ENCODE assay signal across 19 cellular contexts in the genomic region with DNA sequence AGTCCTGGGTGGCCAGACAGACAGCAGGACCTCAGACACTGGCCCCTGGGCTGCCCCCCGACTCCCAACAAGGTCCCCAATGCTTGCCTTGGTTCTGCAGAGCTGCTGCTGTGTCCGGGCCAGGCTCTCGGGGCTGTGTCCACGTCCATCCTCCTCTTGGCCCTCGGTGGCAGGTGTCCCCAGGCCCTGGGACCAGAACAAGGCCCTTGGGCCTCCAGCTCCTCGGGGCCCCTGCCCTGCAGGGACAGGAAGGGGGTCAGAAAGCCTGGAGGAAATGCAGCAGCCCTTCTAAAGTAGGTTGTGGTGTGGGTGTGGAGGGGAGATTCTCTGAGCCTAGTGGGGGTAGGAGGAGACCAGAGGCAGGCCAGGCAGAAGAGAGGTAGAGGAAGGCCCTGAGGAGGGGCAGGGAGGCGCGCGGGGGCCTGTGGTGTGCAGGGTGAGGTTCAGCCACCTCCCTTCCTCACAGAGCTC. TPM values are rescaled to one million over a fixed set of nuclear protein-coding genes. Genes with fewer than 3 reads are reported as not detected.
DNase-seq lines count a peak whose midpoint lies in the region; ATAC-seq and TF ChIP-seq lines count a peak whose summit lies in the region.
"Had no signal": no experiment of that assay in that cellular context is flagged by ENCODE, and none has a peak within 500 bp of the region (broad histone marks: within the 10 kb centered on the region; RNA-seq: fewer than 3 reads in every experiment).

No MANE protein-coding gene starts in this region.

- DNase-seq in activated naive CD4-positive, alpha-beta T cell treated with anti-CD3 and anti-CD28 coated beads, Interleukin-2, amount 50 U/mL, for 72 hours (ENCODE audit: low spot score in 2 of 2): peak in 1 of 2 donors; percentile 56
- no peak for DNase-seq in activated naive CD4-positive, alpha-beta T cell treated with Interleukin-2 at 50 U/mL for 16 hours
- DNase-seq in RWPE2 (ENCODE audit: low spot score): no peak
- peak; percentile 24 for DNase-seq in effector CD8-positive, alpha-beta T cell (lab: John Stamatoyannopoulos, UW)
- peak; percentile 83 for DNase-seq in spleen
- no peak for DNase-seq in occipital lobe (lab: John Stamatoyannopoulos, UW)
- no peak for DNase-seq in cerebellar cortex (ENCODE audit: low spot score)
- DNase-seq: foreskin melanocyte, GF-D8, KG1, left ventricle myocardium inferior, NCI-H1092, NCI-H2171, NCI-H748 treated with DMSO at 0.1 percent for 48 hours, PC-3 had no signal

- intact Hi-C loops in spleen (cut with DNase I; ENCODE audit: low total_unique reads): loop anchor here (10.0 kb wide), 1 partner anchor 120 kb away; the partner anchor contains the start of gene FAM234A

- TF ChIP-seq CTCF in RWPE2 (IDR thresholded peaks at IDR 0.05; ENCODE audit: poor library complexity, severe bottlenecking) (no peak), spleen (IDR thresholded peaks at IDR 0.05 in 8 of 11, conservative IDR thresholded peaks at IDR 0.05 in 3 of 11) (no peak)

- 50 to 70% (median 60%) methylated on average over 8 to 9 of the region's 9 CpGs for WGBS in spleen, 5 donors

- peaks cover 10% of the 10 kb centered on the region for H3K36me3 ChIP-seq in RWPE2 (ENCODE audit: low read depth)
- peaks cover 0 to 9% (median 0%) of the 10 kb centered on the region in 6 donors for H3K36me3 ChIP-seq in spleen
- H3K36me3 ChIP-seq: ascending aorta, left ventricle myocardium inferior, prostate gland had no signal

- H3K9me3 ChIP-seq in RWPE2 (ENCODE audit: severe bottlenecking) (no peaks in the 10 kb centered on the region), spleen (no peaks in the 10 kb centered on the region)
- H3K9me3 ChIP-seq: ascending aorta, left ventricle myocardium inferior, prostate gland had no signal

- H3K36me3 Mint-ChIP-seq in activated naive CD4-positive, alpha-beta T cell treated with anti-CD3 and anti-CD28 coated beads, Interleukin-2, amount 50 U/mL, for 72 hours: peaks cover 5 to 8% of the 10 kb centered on the region in 2 donors

- peak overlapping the region; percentile 40 to 46 for H3K27ac Mint-ChIP-seq in activated naive CD4-positive, alpha-beta T cell treated with anti-CD3 and anti-CD28 coated beads, Interleukin-2, amount 50 U/mL, for 72 hours

- TF ChIP-seq POLR2A in spleen (IDR thresholded peaks at IDR 0.05): no peak

- H3K9me3 Mint-ChIP-seq in activated naive CD4-positive, alpha-beta T cell treated with anti-CD3 and anti-CD28 coated beads, Interleukin-2, amount 50 U/mL, for 72 hours: no peaks in the 10 kb centered on the region

- H3K4me1 ChIP-seq in RWPE2 (ENCODE audit: insufficient read depth, poor library complexity, severe bottlenecking) (peaks cover 19% of the 10 kb centered on the region), spleen (peaks cover 10 to 54% (median 25%) of the 10 kb centered on the region in 6 donors)

- H3K27me3 ChIP-seq in RWPE2 (ENCODE audit: insufficient read depth, poor library complexity, severe bottlenecking): no peaks in the 10 kb centered on the region
- H3K27me3 ChIP-seq in spleen (replicated peaks in 1 of 7): no peaks in the 10 kb centered on the region
- H3K27me3 ChIP-seq: ascending aorta had no signal

- peak overlapping the region; percentile 79 for H3K27ac ChIP-seq in RWPE2 (ENCODE audit: poor library complexity, severe bottlenecking)
- H3K27ac ChIP-seq in spleen: peak overlapping the region in 4 of 8 donors; percentile 48 to 88 (median 86)
- H3K27ac ChIP-seq: ascending aorta, left ventricle myocardium inferior, prostate gland, SK-N-MC had no signal

- H3K4me3 ChIP-seq in RWPE2 (ENCODE audit: severe bottlenecking) (no peak overlapping the region), spleen (peak overlapping the region in 1 of 8 donors; percentile 2)
- H3K4me3 ChIP-seq: ascending aorta, left ventricle myocardium inferior, prostate gland, SK-N-MC had no signal

- no peak for ATAC-seq in activated naive CD4-positive, alpha-beta T cell treated with anti-CD3 and anti-CD28 coated beads, Interleukin-2, amount 50 U/mL, for 72 hours
- no peak for ATAC-seq in RWPE2 (ENCODE audit: low read depth)
- ATAC-seq in GM18511 (IDR thresholded peaks at IDR 0.05; ENCODE audit: unreplicated experiment): no peak
- ATAC-seq: PC-3 had no signal

RNA-seq across cellular contexts. Expression of gene AXIN1, which starts 2.5 kb away (rescaled TPM):
- total RNA-seq in activated naive CD4-positive, alpha-beta T cell treated with anti-CD3 and anti-CD28 coated beads, Interleukin-2, amount 50 U/mL, for 72 hours: 10 to 100 TPM; 21.4 to 22.8 TPM
- total RNA-seq in spleen: 10 to 100 TPM; 22.6 to 27.3 (median 24.8) TPM
- polyA plus RNA-seq in spleen: 10 to 100 TPM; 12.9 to 22.7 (median 13.6) TPM
- 18.7 TPM for total RNA-seq in occipital lobe

RNA-seq across cellular contexts. Expression of gene MRPL28, which starts 15.3 kb away (rescaled TPM):
- 10 to 100 TPM; 77.9 to 97.7 TPM for total RNA-seq in activated naive CD4-positive, alpha-beta T cell treated with anti-CD3 and anti-CD28 coated beads, Interleukin-2, amount 50 U/mL, for 72 hours
- total RNA-seq in spleen (10 to 100 TPM; 38.0 to 64.1 (median 48.0) TPM), occipital lobe (28.1 TPM)
- 100 to 1,000 TPM in 1 of 3 donors, 10 to 100 TPM in 2; 85.0 to 108 (median 85.7) TPM for polyA plus RNA-seq in spleen

RNA-seq across cellular contexts. Expression of gene PGAP6, which starts 26.8 kb away (rescaled TPM):
- 10 to 100 TPM; 18.5 to 46.1 TPM for total RNA-seq in activated naive CD4-positive, alpha-beta T cell treated with anti-CD3 and anti-CD28 coated beads, Interleukin-2, amount 50 U/mL, for 72 hours
- 10 to 100 TPM; 35.7 to 63.2 (median 51.0) TPM for total RNA-seq in spleen
- 10 to 100 TPM; 19.5 to 40.6 (median 32.2) TPM for polyA plus RNA-seq in spleen
- total RNA-seq in occipital lobe: 14.3 TPM

RNA-seq across cellular contexts. Expression of gene NME4, which starts 42.0 kb away (rescaled TPM):
- 10 to 100 TPM; 15.6 to 58.4 TPM for total RNA-seq in activated naive CD4-positive, alpha-beta T cell treated with anti-CD3 and anti-CD28 coated beads, Interleukin-2, amount 50 U/mL, for 72 hours
- total RNA-seq in spleen: 10 to 100 TPM; 27.3 to 71.4 (median 50.0) TPM
- 10 to 100 TPM; 43.4 to 75.8 (median 67.7) TPM for polyA plus RNA-seq in spleen
- total RNA-seq in occipital lobe: 15.4 TPM

RNA-seq across cellular contexts. Expression of gene DECR2, which starts 46.7 kb away (rescaled TPM):
- 10 to 100 TPM; 12.6 to 14.6 TPM for total RNA-seq in activated naive CD4-positive, alpha-beta T cell treated with anti-CD3 and anti-CD28 coated beads, Interleukin-2, amount 50 U/mL, for 72 hours
- total RNA-seq in spleen (10 to 100 TPM in 5 of 7 donors, 1 to 10 TPM in 2; 8.9 to 14.8 (median 11.7) TPM), occipital lobe (7.6 TPM)
- polyA plus RNA-seq in spleen: 10 to 100 TPM in 2 of 3 donors, 1 to 10 TPM in 1; 9.1 to 19.5 (median 14.1) TPM

Comparison
In these comparisons a context has a peak if more than half of its experiments do, and no peak if none do; other contexts are left out.
1. DNase-seq: peak in effector CD8-positive, alpha-beta T cell (single experiment) and spleen (single experiment); none in activated naive CD4-positive, alpha-beta T cell treated with Interleukin-2 at 50 U/mL for 16 hours (single experiment), RWPE2 (single experiment), occipital lobe (single experiment) and cerebellar cortex (single experiment).